11 cellular contexts compared by ENCODE assay signal in the genomic region with DNA sequence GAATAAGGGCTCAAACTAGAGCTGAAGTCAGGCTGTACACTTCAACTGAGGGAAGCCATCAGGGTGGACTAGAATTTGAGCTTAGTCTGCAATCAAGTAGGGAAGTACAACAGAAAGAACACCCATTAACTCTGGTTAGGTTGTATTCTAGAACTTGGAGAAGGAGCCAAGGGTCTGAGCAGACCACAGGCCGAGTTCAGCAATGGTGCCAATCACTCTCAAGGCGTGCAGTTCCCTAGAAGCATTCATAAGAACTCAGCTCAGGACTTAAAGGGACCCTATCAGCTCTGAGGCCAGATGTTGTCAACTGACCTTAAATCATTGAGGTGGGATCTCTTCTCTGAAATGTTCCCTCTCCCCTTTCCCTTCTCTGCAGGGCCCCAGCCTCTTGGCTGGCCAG.
DNase-seq lines count a peak whose midpoint lies in the region; FAIRE-seq and TF ChIP-seq lines count a peak whose summit lies in the region.
"Had no signal": no experiment of that assay in that cellular context is flagged by ENCODE, and none has a peak within 500 bp of the region (broad histone marks: within the 10 kb centered on the region; RNA-seq: fewer than 3 reads in every experiment).

No MANE protein-coding gene starts in this region.

- no peaks in the 10 kb centered on the region for H3K27me3 Mint-ChIP-seq in Caco-2 (ENCODE audit: insufficient read depth, unreplicated experiment)

- H3K4me3 ChIP-seq in Caco-2 (ENCODE audit: low read depth, low read length) (no peak overlapping the region), esophagus squamous epithelium (no peak overlapping the region), small intestine (ENCODE audit: low read depth in 1 of 2, low read length in 2 of 2) (no peak overlapping the region)

- FAIRE-seq in small intestine (lab: Jason Lieb, UNC) = no peak
- no peak for FAIRE-seq in urothelium cell line (lab: Jason Lieb, UNC)
- FAIRE-seq: colon, TTC549 had no signal

- no TSS peak for BruUV-seq in Caco-2 (replicated peaks; lab: Mats Ljungman, UMichigan)

- H3K4me1 ChIP-seq in Caco-2 = peaks cover 42% of the 10 kb centered on the region
- peaks cover 39 to 76% (median 47%) of the 10 kb centered on the region in 3 donors for H3K4me1 ChIP-seq in esophagus squamous epithelium
- peaks cover 15 to 32% of the 10 kb centered on the region in 2 donors for H3K4me1 ChIP-seq in small intestine (ENCODE audit: control insufficient read depth in 2 of 2, insufficient read depth in 1 of 2, low read depth in 1 of 2, low read length in 1 of 2)

- H3K27me3 ChIP-seq in Caco-2 (replicated peaks; ENCODE audit: control insufficient read depth, insufficient read depth, low read length) (no peaks in the 10 kb centered on the region), esophagus squamous epithelium (no peaks in the 10 kb centered on the region), small intestine (ENCODE audit: control insufficient read depth in 2 of 2, insufficient read depth in 2 of 2, low read length in 2 of 2) (no peaks in the 10 kb centered on the region)

- H3K36me3 Mint-ChIP-seq in Caco-2 (ENCODE audit: insufficient read depth, unreplicated experiment) = no peaks in the 10 kb centered on the region

- H3K27ac ChIP-seq in esophagus squamous epithelium = peak overlapping the region; percentile 47 to 90 (median 82)
- H3K27ac ChIP-seq in small intestine (ENCODE audit: low read depth in 1 of 2, low read length in 1 of 2) = peak overlapping the region; percentile 91 to 95

- H3K9me3 Mint-ChIP-seq in Caco-2 (ENCODE audit: unreplicated experiment) = no peaks in the 10 kb centered on the region

- TF ChIP-seq POLR2A in esophagus squamous epithelium (IDR thresholded peaks at IDR 0.05) = no peak

- peak overlapping the region; percentile 51 for H3K27ac Mint-ChIP-seq in Caco-2 (ENCODE audit: unreplicated experiment)

- no peaks in the 10 kb centered on the region for H3K9me3 ChIP-seq in Caco-2
- H3K9me3 ChIP-seq in esophagus squamous epithelium = no peaks in the 10 kb centered on the region
- H3K9me3 ChIP-seq in small intestine (ENCODE audit: control insufficient read depth, low read depth) = no peaks in the 10 kb centered on the region

- POLR2A ChIA-PET in Caco-2 (lab: Charles Lee) = no interaction called here

- H3K4me3 Mint-ChIP-seq in Caco-2 (ENCODE audit: unreplicated experiment) = no peak overlapping the region

- no peak for TF ChIP-seq CTCF in Caco-2 (IDR thresholded peaks at IDR 0.05; ENCODE audit: insufficient read depth in 1 of 2, low read depth in 1 of 2, low read length in 1 of 2, severe bottlenecking in 1 of 2, unreplicated experiment in 1 of 2)
- no peak for TF ChIP-seq CTCF in esophagus squamous epithelium (IDR thresholded peaks at IDR 0.05)

- CTCF ChIA-PET in Caco-2 (lab: Charles Lee) = interaction anchor here (1.1 to 1.2 kb wide), 2 partner anchors 99 to 124 kb away, joined by 3 read pairs; no protein-coding TSS in a partner anchor

- H3K36me3 ChIP-seq in Caco-2 (ENCODE audit: control insufficient read depth, insufficient read depth, low read length) (no peaks in the 10 kb centered on the region; the same call in 1 of the 2 replicates), esophagus squamous epithelium (no peaks in the 10 kb centered on the region), small intestine (ENCODE audit: control insufficient read depth in 2 of 2, insufficient read depth in 2 of 2, low read length in 2 of 2) (no peaks in the 10 kb centered on the region)

- DNase-seq in Caco-2 = no peak
- DNase-seq in OCI-M1 (lab: John Stamatoyannopoulos, UW) = peak; percentile 28
- DNase-seq in esophagus squamous epithelium (lab: John Stamatoyannopoulos, UW) = no peak
- DNase-seq in small intestine = no peak
- DNase-seq in NAMALWA (ENCODE audit: low spot score) = no peak
- no peak for DNase-seq in urothelium cell line (ENCODE audit: low spot score)
- DNase-seq in NCI-H2171 (lab: John Stamatoyannopoulos, UW) = no peak
- DNase-seq: DMS153, NCI-H524 treated with DMSO at 0.1 percent for 48 hours had no signal

- intact Hi-C loops in Caco-2 (cut with micrococcal nuclease; ENCODE audit: unreplicated experiment) (loop anchor here (2.0 kb wide), 1 partner anchor 92 kb away; no protein-coding TSS in a partner anchor), esophagus squamous epithelium (cut with DNase I) (no loop called here)

- 47 to 83% methylated on average over 2 of the region's 2 CpGs for WGBS in esophagus squamous epithelium, 2 donors
- WGBS in small intestine, 3 donors = 67 to 93% (median 85%) methylated on average over 2 of the region's 2 CpGs

- peaks cover 45% of the 10 kb centered on the region for H3K4me1 Mint-ChIP-seq in Caco-2 (ENCODE audit: low read depth, unreplicated experiment)
